In genomic region chr5:180291234-180291940, GRCh38 we compare ENCODE assay signal across 8 cellular contexts. TPM values are rescaled to one million over a fixed set of nuclear protein-coding genes. Genes with fewer than 3 reads are reported as not detected.
DNase-seq lines count a peak whose midpoint lies in the region; ATAC-seq and TF ChIP-seq lines count a peak whose summit lies in the region.

No MANE protein-coding gene starts in this region.

- peaks cover 45% of the 10 kb centered on the region for H3K79me2 ChIP-seq in neural progenitor cell (ENCODE audit: low read depth)

- H3K4me1 ChIP-seq in neural progenitor cell, result peaks cover 5% of the 10 kb centered on the region

- no peak overlapping the region for H3K27ac Mint-ChIP-seq in neural progenitor cell

- H3K9ac ChIP-seq in neural progenitor cell, result no peak overlapping the region

- H3F3A ChIP-seq in neural progenitor cell (ENCODE audit: low read depth), result peaks cover 17% of the 10 kb centered on the region

- H3K27me3 Mint-ChIP-seq in neural progenitor cell (ENCODE audit: insufficient read depth, low read depth), result peaks cover 11% of the 10 kb centered on the region

- no peak overlapping the region for H3K27ac ChIP-seq in neural progenitor cell

- TF ChIP-seq CTCF in fibroblast of pulmonary artery (IDR thresholded peaks at IDR 0.05; ENCODE audit: low read length, missing control alignments) (no peak), neural progenitor cell (IDR thresholded peaks at IDR 0.05) (peak; percentile 40)

- H3K4me1 Mint-ChIP-seq in neural progenitor cell, result peaks cover 20% of the 10 kb centered on the region

- H3K27me3 ChIP-seq in neural progenitor cell, result no peaks in the 10 kb centered on the region

- H3K36me3 Mint-ChIP-seq in neural progenitor cell, result peaks cover 38% of the 10 kb centered on the region

- H3K4me3 Mint-ChIP-seq in neural progenitor cell, result peak overlapping the region; percentile 86

- peak; percentile 27 for ATAC-seq in GM19372 (IDR thresholded peaks at IDR 0.05; ENCODE audit: low read depth, unreplicated experiment)
- peak; percentile 31 for ATAC-seq in HG03342 (IDR thresholded peaks at IDR 0.05; ENCODE audit: unreplicated experiment)

- peak overlapping the region; percentile 98 for H3K4me2 ChIP-seq in neural progenitor cell

- H3K9me3 ChIP-seq in neural progenitor cell (ENCODE audit: low read depth), result no peaks in the 10 kb centered on the region

- peaks cover 44% of the 10 kb centered on the region for H4K20me1 ChIP-seq in neural progenitor cell (ENCODE audit: low read depth)

- DNase-seq in EH (ENCODE audit: low read depth), result peak; percentile 32
- peak; percentile 43 for DNase-seq in UCSD-AML1 (lab: John Stamatoyannopoulos, UW; ENCODE audit: unreplicated experiment)
- DNase-seq in fibroblast of pulmonary artery (ENCODE audit: low read depth), result no peak
- DNase-seq in neural progenitor cell (ENCODE audit: low spot score), result peak; percentile 40
- DNase-seq in NCI-H1436 treated with DMSO at 0.1 percent for 48 hours (lab: John Stamatoyannopoulos, UW), result no peak
- DNase-seq in NCI-H187 (lab: John Stamatoyannopoulos, UW), result no peak

- peak overlapping the region; percentile 71 for H3K4me3 ChIP-seq in fibroblast of pulmonary artery (replicated peaks; ENCODE audit: low read depth, low read length)
- H3K4me3 ChIP-seq in neural progenitor cell, result peak overlapping the region; percentile 94

- H3K9me3 Mint-ChIP-seq in neural progenitor cell, result peaks cover 16% of the 10 kb centered on the region

- no peak overlapping the region for H2AFZ ChIP-seq in neural progenitor cell (replicated peaks)

- no peaks in the 10 kb centered on the region for H3K36me3 ChIP-seq in neural progenitor cell

RNA-seq across cellular contexts. Expression of gene MAPK9, which starts 0.5 kb away (rescaled TPM):
- 31.5 and 40.6 TPM in 2 replicates for total RNA-seq in neural progenitor cell (ENCODE audit: low replicate concordance)

Comparison
In these comparisons a context has a peak if more than half of its experiments do, and no peak if none do; other contexts are left out.
1. DNase-seq: peak in EH (single experiment), UCSD-AML1 (single experiment) and neural progenitor cell (single experiment); none in fibroblast of pulmonary artery (single experiment), NCI-H1436 treated with DMSO at 0.1 percent for 48 hours (single experiment) and NCI-H187 (0 of 2).